Comparison of ENCODE assay signal across 15 cellular contexts in genomic region chr12:92446082-92446460, GRCh38.
DNase-seq lines count a peak whose midpoint lies in the region; ATAC-seq and TF ChIP-seq lines count a peak whose summit lies in the region.
"Had no signal": no experiment of that assay in that cellular context is flagged by ENCODE, and none has a peak within 500 bp of the region (broad histone marks: within the 10 kb centered on the region; RNA-seq: fewer than 3 reads in every experiment).

No MANE protein-coding gene starts in this region.

- H3K27me3 Mint-ChIP-seq in MCF 10A (ENCODE audit: insufficient read depth, unreplicated experiment) (no peaks in the 10 kb centered on the region), osteocyte (ENCODE audit: unreplicated experiment) (no peaks in the 10 kb centered on the region)
- no peaks in the 10 kb centered on the region for H3K27me3 Mint-ChIP-seq in activated T-helper 2 cell treated with anti-CD3 and anti-CD28 coated beads, Interferon-gamma antibody, Interleukin-2, Interleukin-4, amounts not matched to agents 10 μg/mL and 5 μg/mL and 100 μg/mL, durations not matched to agents 14 hours and 24 hours and 36 hours (ENCODE audit: low read depth)
- H3K27me3 Mint-ChIP-seq: activated CD4-positive, alpha-beta T cell treated with anti-CD3 and anti-CD28 coated beads, Interleukin-2, amount 10 ng/mL, durations not matched to agents 7 days and 5 days; CD4-positive, alpha-beta T cell; T-cell had no signal

- H3K4me3 ChIP-seq in spleen: no peak overlapping the region
- H3K4me3 ChIP-seq: prostate gland had no signal

- TF ChIP-seq POLR2A in spleen (IDR thresholded peaks at IDR 0.05): no peak

- H3K4me3 Mint-ChIP-seq in MCF 10A (ENCODE audit: unreplicated experiment) (no peak overlapping the region), osteocyte (ENCODE audit: unreplicated experiment) (no peak overlapping the region)
- H3K4me3 Mint-ChIP-seq in activated T-helper 2 cell treated with anti-CD3 and anti-CD28 coated beads, Interferon-gamma antibody, Interleukin-2, Interleukin-4, amounts not matched to agents 10 μg/mL and 5 μg/mL and 100 μg/mL, durations not matched to agents 14 hours and 24 hours and 36 hours (ENCODE audit: low read depth): no peak overlapping the region
- H3K4me3 Mint-ChIP-seq: activated CD4-positive, alpha-beta T cell treated with anti-CD3 and anti-CD28 coated beads, Interleukin-2, amount 10 ng/mL, durations not matched to agents 7 days and 5 days; CD4-positive, alpha-beta T cell had no signal

- TF ChIP-seq CTCF in MCF 10A (IDR thresholded peaks at IDR 0.05; ENCODE audit: unreplicated experiment) (no peak), spleen (IDR thresholded peaks at IDR 0.05 in 8 of 11, conservative IDR thresholded peaks at IDR 0.05 in 3 of 11) (no peak), osteocyte (IDR thresholded peaks at IDR 0.05) (no peak)

- CTCF ChIA-PET in MCF 10A (lab: Yijun Ruan, JAX): no interaction called here

- H3K27me3 ChIP-seq in spleen (replicated peaks in 1 of 7): no peaks in the 10 kb centered on the region

- peaks cover 0 to 5% (median 0%) of the 10 kb centered on the region in 8 donors for H3K9me3 ChIP-seq in spleen
- H3K9me3 ChIP-seq: prostate gland had no signal

- intact Hi-C loops in MCF 10A (cut with micrococcal nuclease): no loop called here
- intact Hi-C loops in spleen (cut with DNase I; ENCODE audit: low total_unique reads): loop anchor here (10.0 kb wide), 1 partner anchor 119 kb away; no protein-coding TSS in a partner anchor
- intact Hi-C loops in activated T-helper 2 cell treated with anti-CD3 and anti-CD28 coated beads, Interferon-gamma antibody, Interleukin-2, Interleukin-4, amounts not matched to agents 10 μg/mL and 5 μg/mL and 100 μg/mL, durations not matched to agents 14 hours and 24 hours and 36 hours (cut with micrococcal nuclease): no loop called here

- peak; percentile 17 for DNase-seq in MCF 10A (ENCODE audit: unreplicated experiment)
- no peak for DNase-seq in spleen
- DNase-seq in stimulated activated CD4-positive, alpha-beta T cell treated with anti-CD3 and anti-CD28 coated beads, Interleukin-15, amount 100 ng/mL, for 24 hours: no peak
- DNase-seq in osteocyte (ENCODE audit: extremely low spot score, unreplicated experiment): no peak
- DNase-seq in activated CD4-positive, alpha-beta T cell treated with anti-CD3 and anti-CD28 coated beads, Interleukin-2, amount 50 U/mL, for 1 hour: no peak
- DNase-seq in activated T-helper 2 cell treated with anti-CD3 and anti-CD28 coated beads, Interferon-gamma antibody, Interleukin-2, Interleukin-4, amounts not matched to agents 10 μg/mL and 5 μg/mL and 100 μg/mL, durations not matched to agents 14 hours and 24 hours and 36 hours (ENCODE audit: low spot score): no peak
- DNase-seq: activated CD4-positive, alpha-beta T cell treated with anti-CD3 and anti-CD28 coated beads, Interleukin-2, amount 10 ng/mL, durations not matched to agents 7 days and 5 days; activated effector memory CD4-positive, alpha-beta T cell treated with Interleukin-2 at 50 U/mL for 16 hours; CD4-positive, alpha-beta T cell; NCI-H187 treated with DMSO at 0.1 percent for 48 hours had no signal

- H3K4me1 ChIP-seq in spleen: peaks cover 26 to 68% (median 50%) of the 10 kb centered on the region in 6 donors
- H3K4me1 ChIP-seq: prostate gland had no signal

- 92 to 97% (median 95%) methylated on average over 1 of the region's 1 CpG for WGBS in spleen, 5 donors

- no peaks in the 10 kb centered on the region for H3K36me3 ChIP-seq in spleen
- H3K36me3 ChIP-seq: prostate gland had no signal

- POLR2A ChIA-PET in MCF 10A (lab: Yijun Ruan, JAX): interaction anchor here (1.5 to 2.1 kb wide), 2 partner anchors 70 to 302 kb away, joined by 3 to 5 read pairs; no protein-coding TSS in a partner anchor

- no peak overlapping the region for H3K27ac Mint-ChIP-seq in MCF 10A (ENCODE audit: low read depth, unreplicated experiment)
- no peak overlapping the region for H3K27ac Mint-ChIP-seq in osteocyte (ENCODE audit: unreplicated experiment)
- no peak overlapping the region for H3K27ac Mint-ChIP-seq in activated T-helper 2 cell treated with anti-CD3 and anti-CD28 coated beads, Interferon-gamma antibody, Interleukin-2, Interleukin-4, amounts not matched to agents 10 μg/mL and 5 μg/mL and 100 μg/mL, durations not matched to agents 14 hours and 24 hours and 36 hours
- H3K27ac Mint-ChIP-seq: activated CD4-positive, alpha-beta T cell treated with anti-CD3 and anti-CD28 coated beads, Interleukin-2, amount 10 ng/mL, durations not matched to agents 7 days and 5 days; CD4-positive, alpha-beta T cell had no signal

- peak overlapping the region; percentile 78 to 95 (median 87) for H3K27ac ChIP-seq in spleen
- H3K27ac ChIP-seq: prostate gland had no signal

- peak; percentile 10 for ATAC-seq in GM18909 (IDR thresholded peaks at IDR 0.05; ENCODE audit: poor library complexity, unreplicated experiment)
- ATAC-seq in HG03103 (IDR thresholded peaks at IDR 0.05; ENCODE audit: low read depth, unreplicated experiment): peak; percentile 3
- ATAC-seq: HCT116 had no signal

- H3K9me3 Mint-ChIP-seq in MCF 10A (ENCODE audit: unreplicated experiment) (no peaks in the 10 kb centered on the region), osteocyte (ENCODE audit: unreplicated experiment) (peaks cover 5% of the 10 kb centered on the region)
- H3K9me3 Mint-ChIP-seq in activated T-helper 2 cell treated with anti-CD3 and anti-CD28 coated beads, Interferon-gamma antibody, Interleukin-2, Interleukin-4, amounts not matched to agents 10 μg/mL and 5 μg/mL and 100 μg/mL, durations not matched to agents 14 hours and 24 hours and 36 hours: peaks cover 19% of the 10 kb centered on the region

- no TSS peak for BruUV-seq in MCF 10A (replicated peaks; lab: Mats Ljungman, UMichigan)

- no peaks in the 10 kb centered on the region for H3K36me3 Mint-ChIP-seq in MCF 10A (ENCODE audit: insufficient read depth, unreplicated experiment)
- H3K36me3 Mint-ChIP-seq in osteocyte (ENCODE audit: unreplicated experiment): no peaks in the 10 kb centered on the region
- H3K36me3 Mint-ChIP-seq in activated T-helper 2 cell treated with anti-CD3 and anti-CD28 coated beads, Interferon-gamma antibody, Interleukin-2, Interleukin-4, amounts not matched to agents 10 μg/mL and 5 μg/mL and 100 μg/mL, durations not matched to agents 14 hours and 24 hours and 36 hours (ENCODE audit: low read depth): no peaks in the 10 kb centered on the region
- H3K36me3 Mint-ChIP-seq: T-cell had no signal

- peaks cover 15% of the 10 kb centered on the region for H3K4me1 Mint-ChIP-seq in MCF 10A (ENCODE audit: insufficient read depth, unreplicated experiment)
- H3K4me1 Mint-ChIP-seq in osteocyte (ENCODE audit: unreplicated experiment): peaks cover 14% of the 10 kb centered on the region
- H3K4me1 Mint-ChIP-seq in activated T-helper 2 cell treated with anti-CD3 and anti-CD28 coated beads, Interferon-gamma antibody, Interleukin-2, Interleukin-4, amounts not matched to agents 10 μg/mL and 5 μg/mL and 100 μg/mL, durations not matched to agents 14 hours and 24 hours and 36 hours (ENCODE audit: low read depth): peaks cover 8% of the 10 kb centered on the region
